ENCODE assay signal across 18 cellular contexts in genomic region chr15:58309993-58310928, GRCh38.
DNase-seq lines count a peak whose midpoint lies in the region; ATAC-seq lines count a peak whose summit lies in the region.
"Had no signal": no experiment of that assay in that cellular context is flagged by ENCODE, and none has a peak within 500 bp of the region (broad histone marks: within the 10 kb centered on the region; RNA-seq: fewer than 3 reads in every experiment).

No MANE protein-coding gene starts in this region.

- H4K91ac ChIP-seq in mesenchymal stem cell (ENCODE audit: low read length) = no peak overlapping the region

- ATAC-seq in Right ventricle myocardium inferior = peak; percentile 79
- no peak for ATAC-seq in stimulated activated naive B cell treated with anti-CD40 and anti-IgM and Interleukin-4, amounts not matched to agents 10 μg/mL and 1 μg/mL and 100 μg/mL, for 72 hours (replicated peaks)
- ATAC-seq: left colon, psoas muscle had no signal

- DNase-seq in NCI-H2029 (lab: John Stamatoyannopoulos, UW) (peak; percentile 21), NCI-H2029 treated with DMSO at 0.1 percent for 48 hours (lab: John Stamatoyannopoulos, UW) (no peak), Right ventricle myocardium inferior (ENCODE audit: missing footprints) (peak; percentile 74), mesenchymal stem cell (no peak), NCI-H2227 (lab: John Stamatoyannopoulos, UW; ENCODE audit: unreplicated experiment) (no peak)
- no peak for DNase-seq in stimulated activated naive B cell treated with anti-CD40 and anti-IgM and Interleukin-4, amounts not matched to agents 10 μg/mL and 1 μg/mL and 100 μg/mL, for 72 hours
- no peak for DNase-seq in activated CD4-positive, alpha-beta T cell treated with anti-CD3 and anti-CD28 coated beads, Interleukin-2, amount 10 ng/mL, durations not matched to agents 24 days and 14 days
- DNase-seq: activated CD4-positive, CD25-positive, alpha-beta regulatory T cell treated with anti-CD3 and anti-CD28 coated beads, Interleukin-2, amount 50 U/mL, for 72 hours; activated naive CD4-positive, alpha-beta T cell treated with Interleukin-2 at 50 U/mL for 16 hours; left colon; naive B cell; NCI-H187 treated with DMSO at 0.1 percent for 48 hours; NCI-H526 had no signal

- H2AFZ ChIP-seq in mesenchymal stem cell (ENCODE audit: low read depth, low read length) = no peak overlapping the region

- H3K27ac Mint-ChIP-seq in stimulated activated naive B cell treated with anti-CD40 and anti-IgM and Interleukin-4, amounts not matched to agents 10 μg/mL and 1 μg/mL and 100 μg/mL, for 72 hours = no peak overlapping the region
- H3K27ac Mint-ChIP-seq in activated CD4-positive, alpha-beta T cell treated with anti-CD3 and anti-CD28 coated beads, Interleukin-2, amount 10 ng/mL, durations not matched to agents 24 days and 14 days = no peak overlapping the region
- H3K27ac Mint-ChIP-seq: naive B cell had no signal

- H3K9me3 Mint-ChIP-seq in stimulated activated naive B cell treated with anti-CD40 and anti-IgM and Interleukin-4, amounts not matched to agents 10 μg/mL and 1 μg/mL and 100 μg/mL, for 72 hours = no peaks in the 10 kb centered on the region
- peaks cover 7% of the 10 kb centered on the region for H3K9me3 Mint-ChIP-seq in activated CD4-positive, alpha-beta T cell treated with anti-CD3 and anti-CD28 coated beads, Interleukin-2, amount 10 ng/mL, durations not matched to agents 24 days and 14 days
- H3K9me3 Mint-ChIP-seq: dendritic cell treated with granulocyte-macrophage colony-stimulating factor and Interleukin-4, amounts not matched to agents 40 ng/mL and 50 ng/mL, for 4 days; naive B cell had no signal

- no peak overlapping the region for H3K4me3 Mint-ChIP-seq in stimulated activated naive B cell treated with anti-CD40 and anti-IgM and Interleukin-4, amounts not matched to agents 10 μg/mL and 1 μg/mL and 100 μg/mL, for 72 hours
- H3K4me3 Mint-ChIP-seq in activated CD4-positive, alpha-beta T cell treated with anti-CD3 and anti-CD28 coated beads, Interleukin-2, amount 10 ng/mL, durations not matched to agents 24 days and 14 days = no peak overlapping the region
- H3K4me3 Mint-ChIP-seq: dendritic cell treated with granulocyte-macrophage colony-stimulating factor and Interleukin-4, amounts not matched to agents 40 ng/mL and 50 ng/mL, for 4 days; naive B cell had no signal

- no peak overlapping the region for H3K4me2 ChIP-seq in mesenchymal stem cell (ENCODE audit: low read length, poor library complexity, severe bottlenecking)

- H3K27ac ChIP-seq in mesenchymal stem cell (ENCODE audit: low read length, poor library complexity, severe bottlenecking) (no peak overlapping the region), urinary bladder (ENCODE audit: low read depth) (peak overlapping the region; percentile 35)
- H3K27ac ChIP-seq: 22Rv1, esophagus muscularis mucosa, psoas muscle had no signal

- H2AK5ac ChIP-seq in mesenchymal stem cell (ENCODE audit: low read length, severe bottlenecking) = no peak overlapping the region

- peaks cover 7 to 10% of the 10 kb centered on the region in 2 donors for H3K4me1 Mint-ChIP-seq in stimulated activated naive B cell treated with anti-CD40 and anti-IgM and Interleukin-4, amounts not matched to agents 10 μg/mL and 1 μg/mL and 100 μg/mL, for 72 hours
- H3K4me1 Mint-ChIP-seq in activated CD4-positive, alpha-beta T cell treated with anti-CD3 and anti-CD28 coated beads, Interleukin-2, amount 10 ng/mL, durations not matched to agents 24 days and 14 days = peaks cover 32% of the 10 kb centered on the region

- whole genome bisulfite sequencing in mesenchymal stem cell = 96% methylated on average over 19 of the region's 19 CpGs
- WGBS in urinary bladder = 80% methylated on average over 19 of the region's 19 CpGs

- no peaks in the 10 kb centered on the region for H3K36me3 Mint-ChIP-seq in stimulated activated naive B cell treated with anti-CD40 and anti-IgM and Interleukin-4, amounts not matched to agents 10 μg/mL and 1 μg/mL and 100 μg/mL, for 72 hours
- no peaks in the 10 kb centered on the region for H3K36me3 Mint-ChIP-seq in activated CD4-positive, alpha-beta T cell treated with anti-CD3 and anti-CD28 coated beads, Interleukin-2, amount 10 ng/mL, durations not matched to agents 24 days and 14 days (ENCODE audit: low read depth)
- H3K36me3 Mint-ChIP-seq: naive B cell had no signal

- H3K9me3 ChIP-seq in mesenchymal stem cell (ENCODE audit: control insufficient read depth, low read length) = no peaks in the 10 kb centered on the region
- H3K9me3 ChIP-seq: esophagus muscularis mucosa, psoas muscle had no signal

- no peak overlapping the region for H2BK15ac ChIP-seq in mesenchymal stem cell (ENCODE audit: low read depth, poor library complexity, severe bottlenecking)

- H2BK12ac ChIP-seq in mesenchymal stem cell (ENCODE audit: low read length in 2 of 2) = peak overlapping the region in 1 of 2 experiments; percentile 10

- no peak overlapping the region for H3K18ac ChIP-seq in mesenchymal stem cell (ENCODE audit: low read depth in 1 of 2, low read length in 2 of 2)

- no peak overlapping the region for H2BK5ac ChIP-seq in mesenchymal stem cell (ENCODE audit: low read depth, low read length, poor library complexity, severe bottlenecking)

- H2BK120ac ChIP-seq in mesenchymal stem cell (ENCODE audit: low read depth, low read length) = no peak overlapping the region

- intact Hi-C loops in Right ventricle myocardium inferior (cut with DNase I) = no loop called here
- intact Hi-C loops in activated CD4-positive, alpha-beta T cell treated with anti-CD3 and anti-CD28 coated beads, Interleukin-2, amount 10 ng/mL, durations not matched to agents 24 days and 14 days (cut with micrococcal nuclease) = no loop called here

- no peaks in the 10 kb centered on the region for H3K27me3 Mint-ChIP-seq in stimulated activated naive B cell treated with anti-CD40 and anti-IgM and Interleukin-4, amounts not matched to agents 10 μg/mL and 1 μg/mL and 100 μg/mL, for 72 hours
- H3K27me3 Mint-ChIP-seq in activated CD4-positive, alpha-beta T cell treated with anti-CD3 and anti-CD28 coated beads, Interleukin-2, amount 10 ng/mL, durations not matched to agents 24 days and 14 days = no peaks in the 10 kb centered on the region
- H3K27me3 Mint-ChIP-seq: dendritic cell treated with granulocyte-macrophage colony-stimulating factor and Interleukin-4, amounts not matched to agents 40 ng/mL and 50 ng/mL, for 4 days had no signal

- H3K27me3 ChIP-seq in mesenchymal stem cell (ENCODE audit: control insufficient read depth in 1 of 2, insufficient read depth in 1 of 2, low read length in 2 of 2) = no peaks in the 10 kb centered on the region
- H3K27me3 ChIP-seq: esophagus muscularis mucosa had no signal

- H3K4me1 ChIP-seq in mesenchymal stem cell (ENCODE audit: control insufficient read depth, insufficient read depth, low read depth, low read length) (peaks cover 2% of the 10 kb centered on the region), urinary bladder (ENCODE audit: insufficient read depth) (no peaks in the 10 kb centered on the region)

- peak overlapping the region; percentile 7 for H4K8ac ChIP-seq in mesenchymal stem cell (ENCODE audit: low read length)

- no peak overlapping the region for H3K4me3 ChIP-seq in mesenchymal stem cell (ENCODE audit: insufficient read depth in 1 of 2, low read depth in 1 of 2, low read length in 2 of 2)
- H3K4me3 ChIP-seq in urinary bladder (ENCODE audit: low read depth, low read length) = no peak overlapping the region
- H3K4me3 ChIP-seq: esophagus muscularis mucosa, psoas muscle had no signal

- H3K14ac ChIP-seq in mesenchymal stem cell (ENCODE audit: low read length in 2 of 2) = no peak overlapping the region

- H3K36me3 ChIP-seq in mesenchymal stem cell (ENCODE audit: control insufficient read depth in 1 of 2, insufficient read depth in 2 of 2, low read depth in 1 of 2, low read length in 2 of 2) (peaks cover 0 to 4% of the 10 kb centered on the region in 2 experiments), urinary bladder (ENCODE audit: insufficient read depth) (no peaks in the 10 kb centered on the region)
- H3K36me3 ChIP-seq: esophagus muscularis mucosa had no signal

- H3K79me1 ChIP-seq in mesenchymal stem cell (replicated peaks; ENCODE audit: low read length, poor library complexity, severe bottlenecking) = no peaks in the 10 kb centered on the region

- H3K9ac ChIP-seq in mesenchymal stem cell (ENCODE audit: low read length) = no peak overlapping the region

- no peak overlapping the region for H3K4ac ChIP-seq in mesenchymal stem cell (ENCODE audit: low read depth in 1 of 2, low read length in 2 of 2)

- H3K23ac ChIP-seq in mesenchymal stem cell (ENCODE audit: low read length in 2 of 2) = no peak overlapping the region

Comparison
In these comparisons a context has a peak if more than half of its experiments do, and no peak if none do; other contexts are left out.
1. DNase-seq: peak in NCI-H2029 (single experiment) and Right ventricle myocardium inferior (single experiment); none in NCI-H2029 treated with DMSO at 0.1 percent for 48 hours (single experiment), mesenchymal stem cell (single experiment), NCI-H2227 (single experiment), stimulated activated naive B cell treated with anti-CD40 and anti-IgM and Interleukin-4, amounts not matched to agents 10 μg/mL and 1 μg/mL and 100 μg/mL, for 72 hours (single experiment) and activated CD4-positive, alpha-beta T cell treated with anti-CD3 and anti-CD28 coated beads, Interleukin-2, amount 10 ng/mL, durations not matched to agents 24 days and 14 days (single experiment).